17 cellular contexts compared by ENCODE assay signal in the genomic region with DNA sequence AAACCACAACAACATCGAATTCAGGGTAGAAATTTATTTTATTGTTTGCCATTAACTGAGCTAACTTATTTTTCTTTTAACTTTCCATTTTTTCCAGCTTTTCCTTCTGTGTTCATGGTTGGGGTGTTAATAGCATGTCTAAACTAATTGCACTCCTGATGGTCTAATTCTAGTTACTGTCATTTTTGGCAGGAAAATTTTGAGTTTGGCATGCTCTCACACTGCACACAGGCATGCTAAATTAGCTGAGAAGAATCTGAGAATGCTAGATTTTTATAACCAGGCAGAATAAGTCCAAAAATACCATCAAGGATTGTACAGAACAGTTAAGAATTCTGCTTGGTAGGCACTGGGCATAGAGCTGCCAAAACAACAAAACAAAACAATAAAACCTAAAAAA. TPM values are rescaled to one million over a fixed set of nuclear protein-coding genes. Genes with fewer than 3 reads are reported as not detected.
DNase-seq lines count a peak whose midpoint lies in the region; ATAC-seq and TF ChIP-seq lines count a peak whose summit lies in the region.
"Had no signal": no experiment of that assay in that cellular context is flagged by ENCODE, and none has a peak within 500 bp of the region (broad histone marks: within the 10 kb centered on the region; RNA-seq: fewer than 3 reads in every experiment).

No MANE protein-coding gene starts in this region.

- peak overlapping the region in 4 of 5 experiments; percentile 20 to 95 (median 72) for H3K27ac Mint-ChIP-seq in brain
- H3K27ac Mint-ChIP-seq: CD4-positive, CD25-positive, alpha-beta regulatory T cell; GM23338; H9 had no signal

- DNase-seq in Ammon's horn (ENCODE audit: low spot score) (peak; percentile 38), NCI-H1694 treated with DMSO at 0.1 percent for 48 hours (lab: John Stamatoyannopoulos, UW) (peak; percentile 57), middle frontal gyrus (ENCODE audit: extremely low spot score, low spot score) (peak; percentile 39)
- DNase-seq in effector CD8-positive, alpha-beta T cell (lab: John Stamatoyannopoulos, UW) = no peak
- DNase-seq in activated effector memory CD4-positive, alpha-beta T cell treated with Interleukin-2 at 50 U/mL for 16 hours = no peak
- DNase-seq: 8988T; AML-193; CD4-positive, CD25-positive, alpha-beta regulatory T cell; DMS79; EL; GDM1; H9; IMR-90; KBM-7 had no signal

- H3K36me3 Mint-ChIP-seq in brain = no peaks in the 10 kb centered on the region
- H3K36me3 Mint-ChIP-seq: CD4-positive, CD25-positive, alpha-beta regulatory T cell had no signal

- no peak for TF ChIP-seq CTCF in brain (conservative IDR thresholded peaks at IDR 0.05)

- no peak for ATAC-seq in GM21367 (IDR thresholded peaks at IDR 0.05; ENCODE audit: unreplicated experiment)
- ATAC-seq: GM23338 had no signal

- peaks cover 30% of the 10 kb centered on the region for H3K4me1 Mint-ChIP-seq in brain

- peaks cover 0 to 7% (median 0%) of the 10 kb centered on the region in 5 experiments for H3K9me3 Mint-ChIP-seq in brain
- H3K9me3 Mint-ChIP-seq: CD4-positive, CD25-positive, alpha-beta regulatory T cell; GM23338; H9 had no signal

- H3K4me3 Mint-ChIP-seq in brain = peak overlapping the region in 1 of 5 experiments; percentile 33
- H3K4me3 Mint-ChIP-seq: CD4-positive, CD25-positive, alpha-beta regulatory T cell; GM23338; H9 had no signal

- H3K27me3 Mint-ChIP-seq in brain = peaks cover 15% of the 10 kb centered on the region

RNA-seq across cellular contexts. Expression of gene SYPL1, which starts 58.1 kb away (rescaled TPM):
- 51.0 TPM for polyA plus RNA-seq in brain (ENCODE audit: insufficient read depth, low read depth, low replicate concordance)

Comparison
In these comparisons a context has a peak if more than half of its experiments do, and no peak if none do; other contexts are left out.
1. DNase-seq: peak in Ammon's horn (single experiment), NCI-H1694 treated with DMSO at 0.1 percent for 48 hours (single experiment) and middle frontal gyrus (single experiment); none in effector CD8-positive, alpha-beta T cell (single experiment) and activated effector memory CD4-positive, alpha-beta T cell treated with Interleukin-2 at 50 U/mL for 16 hours (single experiment).